8 cellular contexts compared by ENCODE assay signal in the genomic region with DNA sequence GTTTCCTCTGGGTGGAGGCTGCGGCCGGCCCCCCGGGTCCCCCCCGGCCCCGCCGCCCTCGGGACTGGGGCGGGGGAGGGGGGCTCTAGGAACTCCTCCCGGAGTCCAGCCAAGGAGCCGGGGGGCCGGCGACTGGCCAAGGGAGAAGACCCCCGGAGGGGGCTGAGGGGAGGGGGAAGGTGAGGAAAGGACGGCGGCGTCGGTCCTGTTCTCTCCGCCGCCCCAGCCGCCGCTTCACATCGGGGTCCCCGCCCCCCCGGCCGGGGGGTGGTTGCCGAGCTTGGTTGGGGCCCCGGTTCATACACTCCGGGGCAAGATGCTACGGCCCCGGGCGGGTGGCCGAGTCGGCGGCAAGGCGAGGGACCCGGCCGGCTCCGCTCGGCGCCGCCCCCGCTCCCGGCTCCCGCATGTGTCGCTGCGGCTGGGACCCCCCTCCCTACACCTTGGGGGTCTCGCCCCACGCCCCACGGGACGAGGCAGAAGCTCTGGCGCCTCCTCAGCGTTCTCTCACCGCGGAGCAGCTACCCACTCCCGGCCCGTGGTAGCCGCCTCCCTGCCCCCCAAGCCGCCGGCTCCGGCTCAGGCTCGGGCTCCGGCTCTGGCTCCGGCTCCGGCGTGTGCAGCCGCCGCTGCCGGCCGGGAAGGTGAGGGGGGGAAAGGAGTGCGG. TPM values are rescaled to one million over a fixed set of nuclear protein-coding genes. Genes with fewer than 3 reads are reported as not detected.
DNase-seq lines count a peak whose midpoint lies in the region; ATAC-seq, FAIRE-seq and TF ChIP-seq lines count a peak whose summit lies in the region.

No MANE protein-coding gene starts in this region.

- ATAC-seq in GM21390 (IDR thresholded peaks at IDR 0.05; ENCODE audit: unreplicated experiment) (peak; percentile 4), left ventricle myocardium superior (peak; percentile 20)

- peak overlapping the region; percentile 64 to 93 for H3K4me3 ChIP-seq in CD4-positive, alpha-beta memory T cell (ENCODE audit: low read length in 2 of 2)
- H3K4me3 ChIP-seq in HUES48 (ENCODE audit: low read depth, low read length), result peak overlapping the region; percentile 81
- peak overlapping the region; percentile 66 to 100 (median 90) for H3K4me3 ChIP-seq in skin epidermis

- H3K27ac Mint-ChIP-seq in CD4-positive, alpha-beta memory T cell, result peak overlapping the region; percentile 93 to 100 (median 98)

- peaks cover 7% of the 10 kb centered on the region for H3K36me3 ChIP-seq in CD4-positive, alpha-beta memory T cell (ENCODE audit: insufficient read depth, low read length)
- H3K36me3 ChIP-seq in HUES48 (ENCODE audit: control insufficient read depth, insufficient read depth, low read length), result peaks cover 16% of the 10 kb centered on the region

- H3K4me1 Mint-ChIP-seq in CD4-positive, alpha-beta memory T cell, result peaks cover 48 to 82% (median 65%) of the 10 kb centered on the region in 4 donors

- H3K27ac ChIP-seq in CD4-positive, alpha-beta memory T cell (ENCODE audit: low read depth, low read length), result peak overlapping the region; percentile 87
- H3K27ac ChIP-seq in HUES48 (ENCODE audit: low read depth, low read length) (peak overlapping the region; percentile 82), skin epidermis (peak overlapping the region; percentile 77 to 98 (median 94))

- FAIRE-seq in H54 (lab: Jason Lieb, UNC), result no peak

- no peak for TF ChIP-seq POLR2A in H54 (IDR thresholded peaks at IDR 0.05; ENCODE audit: low read depth, low read length)

- CTCF ChIA-PET in CD4-positive, alpha-beta memory T cell (lab: Charles Lee; ENCODE audit: partially characterized antibody), result interaction anchor here (0.8 to 8.7 kb wide), 9 partner anchors 14 to 200 kb away, joined by 3 to 76 read pairs (median 11); no protein-coding TSS in a partner anchor

- peak overlapping the region; percentile 66; the same call in 1 of the 2 replicates for H3K9ac ChIP-seq in HUES48 (ENCODE audit: low read depth, low read length)

- H3K4me3 Mint-ChIP-seq in CD4-positive, alpha-beta memory T cell, result peak overlapping the region; percentile 96 to 99 (median 98)

- intact Hi-C loops in CD4-positive, alpha-beta memory T cell (cut with micrococcal nuclease), result loop anchor here (10.0 kb wide), 1 partner anchor 431 kb away; no protein-coding TSS in a partner anchor
- intact Hi-C loops in left ventricle myocardium superior (cut with micrococcal nuclease), result no loop called here

- peak in 1 of 5 donors; percentile 56 for DNase-seq in CD4-positive, alpha-beta memory T cell
- peak; percentile 30 for DNase-seq in activated naive CD4-positive, alpha-beta T cell treated with Interleukin-2 at 50 U/mL for 16 hours
- DNase-seq in left ventricle myocardium superior (peak; percentile 38), 8988T (no peak), H54 (ENCODE audit: insufficient read length, low spot score) (no peak)

- peaks cover 74% of the 10 kb centered on the region for H3K4me1 ChIP-seq in CD4-positive, alpha-beta memory T cell (ENCODE audit: insufficient read depth, low read length)
- H3K4me1 ChIP-seq in HUES48 (ENCODE audit: control insufficient read depth, insufficient read depth, low read length), result peaks cover 20% of the 10 kb centered on the region

- peaks cover 24 to 47% of the 10 kb centered on the region in 2 donors for H3K36me3 Mint-ChIP-seq in CD4-positive, alpha-beta memory T cell

- no peaks in the 10 kb centered on the region for H3K27me3 ChIP-seq in CD4-positive, alpha-beta memory T cell (ENCODE audit: insufficient read depth, low read length)
- H3K27me3 ChIP-seq in HUES48 (ENCODE audit: control insufficient read depth, insufficient read depth, low read length), result no peaks in the 10 kb centered on the region; the same call in 1 of the 2 replicates

- POLR2A ChIA-PET in CD4-positive, alpha-beta memory T cell (lab: Charles Lee; ENCODE audit: partially characterized antibody), result interaction anchor here (0.7 to 12.5 kb wide), 34 partner anchors 7 to 579 kb away, joined by 3 to 327 read pairs (median 8); partner anchors contain the start of genes ARFIP1, TIGD4 and TMEM154

- peaks cover 0 to 4% (median 0%) of the 10 kb centered on the region in 8 donors for H3K9me3 Mint-ChIP-seq in CD4-positive, alpha-beta memory T cell

- no peaks in the 10 kb centered on the region for H3K9me3 ChIP-seq in CD4-positive, alpha-beta memory T cell (ENCODE audit: control insufficient read depth in 1 of 2, low read length in 2 of 2)
- peaks cover 3% of the 10 kb centered on the region; the same call in 1 of the 2 replicates for H3K9me3 ChIP-seq in HUES48 (ENCODE audit: control insufficient read depth, insufficient read depth, low read length)

- H3K27me3 Mint-ChIP-seq in CD4-positive, alpha-beta memory T cell, result no peaks in the 10 kb centered on the region

RNA-seq across cellular contexts. Expression of gene FBXW7, which starts 0.5 kb away (rescaled TPM):
- 100 to 1,000 TPM; 138 to 148 TPM for total RNA-seq in CD4-positive, alpha-beta memory T cell
- polyA plus RNA-seq in CD4-positive, alpha-beta memory T cell, result 10 to 100 TPM; 36.2 to 47.9 TPM
- total RNA-seq in left ventricle myocardium superior, result 59.4 TPM

Comparison
In these comparisons a context has a peak if more than half of its experiments do, and no peak if none do; other contexts are left out.
1. DNase-seq: peak in activated naive CD4-positive, alpha-beta T cell treated with Interleukin-2 at 50 U/mL for 16 hours (single experiment) and left ventricle myocardium superior (single experiment); none in 8988T (single experiment) and H54 (single experiment).
2. Peak in every context shown above with its lines, with median percentiles within 50 percentile points of each other: H3K27ac ChIP-seq and H3K4me3 ChIP-seq.